ENCODE assay signal across 9 cellular contexts in the genomic region with DNA sequence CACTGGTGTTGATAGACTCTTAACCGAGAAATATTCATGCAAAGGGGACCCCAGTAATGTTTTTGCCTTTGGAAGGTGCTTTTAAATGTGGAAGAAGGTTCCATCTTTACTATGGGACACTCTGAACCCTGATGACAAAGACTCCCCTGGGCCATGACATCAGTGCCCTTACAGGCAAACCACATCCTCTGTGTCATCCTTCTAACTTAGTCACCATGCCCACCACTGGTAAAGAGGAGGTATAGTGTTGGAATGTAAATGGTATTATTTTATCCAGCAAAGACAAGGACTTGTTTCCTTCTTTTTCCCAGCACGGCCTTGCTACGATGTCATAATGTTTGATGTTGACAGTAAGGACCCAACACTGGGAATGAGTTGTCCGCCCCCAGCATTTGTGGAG. TPM values are rescaled to one million over a fixed set of nuclear protein-coding genes. Genes with fewer than 3 reads are reported as not detected.
DNase-seq lines count a peak whose midpoint lies in the region; ATAC-seq, FAIRE-seq and TF ChIP-seq lines count a peak whose summit lies in the region.
"Had no signal": no experiment of that assay in that cellular context is flagged by ENCODE, and none has a peak within 500 bp of the region (broad histone marks: within the 10 kb centered on the region; RNA-seq: fewer than 3 reads in every experiment).

No MANE protein-coding gene starts in this region.

- H3K4me1 ChIP-seq in K562 (replicated peaks in 1 of 2; ENCODE audit: control insufficient read depth in 2 of 2, insufficient read depth in 2 of 2, low read length in 2 of 2) = peaks cover 0 to 9% of the 10 kb centered on the region in 2 experiments; a peak in 3 of 5 replicates

- no peak overlapping the region for H3K4me3 ChIP-seq in K562

- H3K9ac ChIP-seq in K562 (ENCODE audit: insufficient read depth in 1 of 2, low read depth in 2 of 2, low read length in 2 of 2) = no peak overlapping the region

- TF ChIP-seq CTCF in K562 (IDR thresholded peaks at IDR 0.05 in 2 of 3, conservative IDR thresholded peaks at IDR 0.05 in 1 of 3; ENCODE audit: insufficient read depth in 2 of 3, low read depth in 1 of 3, low read length in 3 of 3) = no peak
- no peak for TF ChIP-seq CTCF in GM13977 (IDR thresholded peaks at IDR 0.05; ENCODE audit: extremely low read depth, insufficient read depth, missing control alignments)

- no peak for TF ChIP-seq RAD21 in K562 (CRISPR knock-in tag; conservative IDR thresholded peaks at IDR 0.05 in 1 of 2, IDR thresholded peaks at IDR 0.05 in 1 of 2)

- H3K27ac Mint-ChIP-seq in T-helper 17 cell = peak overlapping the region; percentile 30

- intact Hi-C loops in K562 (cut with micrococcal nuclease) = no loop called here

- no peaks in the 10 kb centered on the region for H3K9me3 ChIP-seq in T-helper 17 cell (ENCODE audit: control insufficient read depth, low read length, poor library complexity, severe bottlenecking)
- no peaks in the 10 kb centered on the region for H3K9me3 ChIP-seq in K562 (replicated peaks; ENCODE audit: control insufficient read depth, insufficient read depth, low read depth, low read length)

- no peaks in the 10 kb centered on the region for H3K27me3 Mint-ChIP-seq in T-helper 17 cell

- H3K4me3 Mint-ChIP-seq in T-helper 17 cell = no peak overlapping the region

- no peak overlapping the region for H2AFZ ChIP-seq in K562 (ENCODE audit: low read depth, low read length)

- BruUV-seq in K562 (replicated peaks; lab: Mats Ljungman, UMichigan) = no TSS peak

- no peak for FAIRE-seq in K562 (lab: Jason Lieb, UNC)

- H4K20me1 ChIP-seq in K562 (replicated peaks; ENCODE audit: control insufficient read depth, insufficient read depth, low read length) = no peaks in the 10 kb centered on the region

- WGBS in K562 (ENCODE audit: insufficient coverage, low coverage, missing lambda C conversion rate) = 89% methylated on average over 4 of the region's 4 CpGs

- H3K9me1 ChIP-seq in K562 (ENCODE audit: control insufficient read depth, insufficient read depth, low read length) = no peaks in the 10 kb centered on the region

- CTCF ChIA-PET in K562 (lab: Yijun Ruan, JAX; ENCODE audit: low intra/inter-chr PET ratio) = no interaction called here

- peaks cover 14% of the 10 kb centered on the region for H3K36me3 Mint-ChIP-seq in T-helper 17 cell (ENCODE audit: low read depth)

- no peak for TF ChIP-seq EP300 in K562 (IDR thresholded peaks at IDR 0.05; ENCODE audit: low read length)

- no peak for TF ChIP-seq POLR2A in K562 (conservative IDR thresholded peaks at IDR 0.05)

- no peak overlapping the region; the same call in 2 of the 3 replicates for H3K27ac ChIP-seq in K562 (ENCODE audit: extremely low read depth, low read depth, low read length)

- in situ Hi-C loops in K562 (cut with MboI) = no loop called here
- in situ Hi-C loops in GM13977 (cut with MboI; ENCODE audit: low pct_unique_long_range_greater_than_20kb, low sequenced_read_pairs, unreplicated experiment) = loop anchor here (10.0 kb wide), 1 partner anchor 191 kb away; no protein-coding TSS in a partner anchor

- peaks cover 90% of the 10 kb centered on the region for H3K36me3 ChIP-seq in K562 (ENCODE audit: control insufficient read depth, insufficient read depth, low read length)

- ATAC-seq in T-helper 17 cell (peak; percentile 76), K562 (peak; percentile 56), HG02885 (IDR thresholded peaks at IDR 0.05; ENCODE audit: poor library complexity, unreplicated experiment) (no peak)

- POLR2A ChIA-PET in K562 (lab: Yijun Ruan, JAX) = no interaction called here

- H3K4me2 ChIP-seq in K562 (ENCODE audit: insufficient read depth, low read length) = no peak overlapping the region

- peaks cover 21% of the 10 kb centered on the region for H3K4me1 Mint-ChIP-seq in T-helper 17 cell

- H3K79me2 ChIP-seq in K562 (ENCODE audit: control insufficient read depth, insufficient read depth, low read length) = peaks cover 2% of the 10 kb centered on the region; the same call in 1 of the 3 replicates

- H3K27me3 ChIP-seq in K562 (ENCODE audit: control insufficient read depth in 2 of 2, insufficient read depth in 2 of 2, low read length in 2 of 2) = no peaks in the 10 kb centered on the region

- DNase-seq in GOT3 (lab: John Stamatoyannopoulos, UW) (peak; percentile 72), T-helper 17 cell (no peak), K562 (ENCODE audit: extremely low read depth in 1 of 4, low spot score in 3 of 4) (no peak), mesenteric fat pad (ENCODE audit: low spot score) (no peak), NCI-H524 treated with DMSO at 0.1 percent for 48 hours (lab: John Stamatoyannopoulos, UW) (no peak), GM13977 (ENCODE audit: low spot score) (no peak)
- DNase-seq in stimulated activated CD4-positive, alpha-beta T cell treated with anti-CD3 and anti-CD28 coated beads, Interleukin-4, amount 100 ng/mL, for 4 hours = peak; percentile 24 to 74
- DNase-seq: left cardiac atrium had no signal

TF ChIP-seq in K562, 482 proteins besides CTCF, POLR2A, EP300 and RAD21 (continues in another document):
- TF ChIP-seq JUN (IDR thresholded peaks at IDR 0.05; ENCODE audit: borderline replicate concordance, low read depth, low read length) (peak; percentile 51; the same call in 1 of the 2 replicates), JUN (CRISPR knock-in tag; IDR thresholded peaks at IDR 0.05; ENCODE audit: borderline replicate concordance) (no peak), NFATC3 (IDR thresholded peaks at IDR 0.05) (no peak), PML (IDR thresholded peaks at IDR 0.05; ENCODE audit: low read length) (no peak)

RNA-seq across cellular contexts. Expression of a gene that starts 12.6 kb away (rescaled TPM):
- 10 to 100 TPM; 13.0 to 13.4 TPM for total RNA-seq in T-helper 17 cell
- 47.4 and 58.7 TPM in 2 replicates for total RNA-seq in K562 (2011; cell fraction: chromatin; rRNA removed; ENCODE audit: low replicate concordance)
- total RNA-seq in K562 (2011; cell fraction: nucleolus; rRNA removed) = 46.6 and 59.0 TPM in 2 replicates
- 42.7 and 43.7 TPM in 2 replicates for total RNA-seq in K562 (2011; cell fraction: nucleoplasm; rRNA removed)
- 49.3 and 65.1 TPM in 2 replicates for total RNA-seq in K562 (2014; rRNA removed)
- total RNA-seq in K562 (2014; rRNA removed; fragmentation: Illumina TruSeq; extraction: Trizol) = 46.2 and 51.9 TPM in 2 replicates
- 50.5 and 54.9 TPM in 2 replicates for total RNA-seq in K562 (2015; rRNA removed; fragmentation: Illumina TruSeq; extraction: Trizol)
- 54.9 and 62.0 TPM in 2 replicates for total RNA-seq in K562 (2021)
- 53.5 and 70.9 TPM in 2 replicates for polyA plus RNA-seq in K562 (2011; rRNA removed)
- polyA plus RNA-seq in K562 (2011; cell fraction: cytosol; rRNA removed) = 49.3 and 54.9 TPM in 2 replicates
- polyA plus RNA-seq in K562 (2011; cell fraction: nucleus; rRNA removed) = 39.0 and 45.5 TPM in 2 replicates
- polyA plus RNA-seq in K562 (2012) = 35.2 and 62.5 TPM in 2 replicates
- 61.3 and 78.9 TPM in 2 replicates for polyA plus RNA-seq in K562 (2014; fragmentation: Illumina TruSeq; extraction: Trizol)
- polyA plus RNA-seq in K562 (2014; fragmentation: Nextera tagmentation; extraction: Ambion mirVana) = 10 to 100 TPM; 18.9 to 23.4 TPM
- polyA plus RNA-seq in K562 (2014; rRNA removed) = 55.2 and 59.7 TPM in 2 replicates
- 75.6 and 111 TPM in 2 replicates for polyA minus RNA-seq in K562 (2011; rRNA and poly(A)+ RNA removed)
- 36.8 and 46.1 TPM in 2 replicates for polyA minus RNA-seq in K562 (2011; cell fraction: cytosol; rRNA and poly(A)+ RNA removed)
- 26.3 and 31.2 TPM in 2 replicates for polyA minus RNA-seq in K562 (2011; cell fraction: nucleus; rRNA and poly(A)+ RNA removed)
- total RNA-seq in mesenteric fat pad = 22.1 TPM

RNA-seq across cellular contexts. Expression of a gene that starts 47.2 kb away (rescaled TPM):
- total RNA-seq in T-helper 17 cell (10 to 100 TPM in 1 of 2 donors, 1 to 10 TPM in 1; 3.2 to 22.5 TPM), K562 (2014; rRNA removed) (0.33 TPM in 1 of 2 replicates, not detected in the other), K562 (2014; rRNA removed; fragmentation: Illumina TruSeq; extraction: Trizol) (0.36 and 0.38 TPM in 2 replicates), K562 (2015; rRNA removed; fragmentation: Illumina TruSeq; extraction: Trizol) (0.29 and 0.30 TPM in 2 replicates), K562 (2021) (0.16 and 0.29 TPM in 2 replicates), mesenteric fat pad (5.1 TPM)
- total RNA-seq in K562 (2011; cell fraction: chromatin; rRNA removed; ENCODE audit: low replicate concordance) = 0.62 and 2.8 TPM in 2 replicates
- 0.50 and 0.66 TPM in 2 replicates for total RNA-seq in K562 (2011; cell fraction: nucleolus; rRNA removed)
- total RNA-seq in K562 (2011; cell fraction: nucleoplasm; rRNA removed) = 0.73 and 0.76 TPM in 2 replicates
- polyA plus RNA-seq in K562 (2011; rRNA removed) (0.11 and 0.21 TPM in 2 replicates), K562 (2014; fragmentation: Illumina TruSeq; extraction: Trizol) (0.11 and 0.24 TPM in 2 replicates), K562 (2014; fragmentation: Nextera tagmentation; extraction: Ambion mirVana) (under 1 TPM; 0.10 to 0.17 TPM), K562 (2014; rRNA removed) (0.08 and 0.32 TPM in 2 replicates)
- polyA plus RNA-seq in K562 (2011; cell fraction: cytosol; rRNA removed) = 0.12 and 0.15 TPM in 2 replicates
- 0.23 and 0.38 TPM in 2 replicates for polyA plus RNA-seq in K562 (2011; cell fraction: nucleus; rRNA removed)
- 0.13 and 0.58 TPM in 2 replicates for polyA plus RNA-seq in K562 (2012)
- polyA minus RNA-seq in K562 (2011; rRNA and poly(A)+ RNA removed) = 0.70 and 1.6 TPM in 2 replicates
- polyA minus RNA-seq in K562 (2011; cell fraction: cytosol; rRNA and poly(A)+ RNA removed) = 0.29 and 1.2 TPM in 2 replicates
- polyA minus RNA-seq in K562 (2011; cell fraction: nucleus; rRNA and poly(A)+ RNA removed) = 1.2 and 1.7 TPM in 2 replicates

RNA-seq across cellular contexts. Expression of a gene that starts 52.2 kb away (rescaled TPM):
- 10 to 100 TPM; 19.7 to 21.6 TPM for total RNA-seq in T-helper 17 cell
- 3.1 and 14.9 TPM in 2 replicates for total RNA-seq in K562 (2011; cell fraction: chromatin; rRNA removed; ENCODE audit: low replicate concordance)
- total RNA-seq in K562 (2011; cell fraction: nucleolus; rRNA removed) = 2.2 and 2.4 TPM in 2 replicates
- 6.6 and 16.6 TPM in 2 replicates for total RNA-seq in K562 (2011; cell fraction: nucleoplasm; rRNA removed)
- total RNA-seq in K562 (2014; rRNA removed) = 5.1 and 6.5 TPM in 2 replicates
- total RNA-seq in K562 (2014; rRNA removed; fragmentation: Illumina TruSeq; extraction: Trizol) = 12.3 and 14.7 TPM in 2 replicates
- 10.0 and 11.1 TPM in 2 replicates for total RNA-seq in K562 (2015; rRNA removed; fragmentation: Illumina TruSeq; extraction: Trizol)
- 12.3 and 13.7 TPM in 2 replicates for total RNA-seq in K562 (2021)
- 12.5 and 21.4 TPM in 2 replicates for polyA plus RNA-seq in K562 (2011; rRNA removed)
- polyA plus RNA-seq in K562 (2011; cell fraction: cytosol; rRNA removed) = 2.5 and 4.6 TPM in 2 replicates
- polyA plus RNA-seq in K562 (2011; cell fraction: nucleus; rRNA removed) = 10.3 and 12.6 TPM in 2 replicates
- 12.7 and 15.1 TPM in 2 replicates for polyA plus RNA-seq in K562 (2012)
- polyA plus RNA-seq in K562 (2014; fragmentation: Illumina TruSeq; extraction: Trizol) = 12.4 and 14.0 TPM in 2 replicates
- polyA plus RNA-seq in K562 (2014; fragmentation: Nextera tagmentation; extraction: Ambion mirVana) = 1 to 10 TPM; 3.3 to 4.1 TPM
- 11.4 and 11.9 TPM in 2 replicates for polyA plus RNA-seq in K562 (2014; rRNA removed)
- 11.1 and 11.3 TPM in 2 replicates for polyA minus RNA-seq in K562 (2011; rRNA and poly(A)+ RNA removed)
- 7.7 and 8.4 TPM in 2 replicates for polyA minus RNA-seq in K562 (2011; cell fraction: cytosol; rRNA and poly(A)+ RNA removed)
- 4.6 and 7.4 TPM in 2 replicates for polyA minus RNA-seq in K562 (2011; cell fraction: nucleus; rRNA and poly(A)+ RNA removed)
- total RNA-seq in mesenteric fat pad = 15.8 TPM

Comparison
In these comparisons a context has a peak if more than half of its experiments do, and no peak if none do; other contexts are left out.
1. DNase-seq: peak in GOT3 (single experiment) and stimulated activated CD4-positive, alpha-beta T cell treated with anti-CD3 and anti-CD28 coated beads, Interleukin-4, amount 100 ng/mL, for 4 hours (2 of 2); none in T-helper 17 cell (0 of 3), K562 (0 of 4), mesenteric fat pad (single experiment), NCI-H524 treated with DMSO at 0.1 percent for 48 hours (single experiment) and GM13977 (single experiment).